Comparison of ENCODE assay signal across 25 cellular contexts in the genomic region with DNA sequence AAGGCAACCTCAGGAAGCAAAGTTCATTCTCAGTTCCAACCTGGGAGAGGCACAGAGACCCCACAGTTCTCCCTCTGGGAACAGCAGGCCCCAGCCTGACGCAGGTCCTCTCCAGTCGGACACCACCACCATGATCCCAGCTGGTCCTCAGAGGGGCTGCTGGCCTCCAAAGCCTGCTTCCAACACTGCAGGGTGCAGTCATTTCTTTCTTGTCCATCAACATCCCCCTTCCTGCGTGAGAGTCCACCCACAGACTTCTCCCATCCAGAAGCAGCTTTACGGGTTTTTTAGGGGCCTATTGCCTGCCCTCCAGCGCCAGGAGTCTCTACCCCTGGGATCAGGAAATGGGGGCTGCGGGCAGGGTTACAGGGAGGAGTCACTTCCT.
"Had no signal": no experiment of that assay in that cellular context is flagged by ENCODE, and none has a peak within 500 bp of the region (broad histone marks: within the 10 kb centered on the region; RNA-seq: fewer than 3 reads in every experiment).

No MANE protein-coding gene starts in this region.

- H3K36me3 Mint-ChIP-seq: activated naive CD8-positive, alpha-beta T cell treated with anti-CD3 and anti-CD28 coated beads, Interleukin-2, amount 10 ng/mL, durations not matched to agents 7 days and 5 days; natural killer cell treated with Interleukin-12 subunit alpha and Interleukin-12 subunit beta and Interleukin-15 and Interleukin-18, amount 100 ng/mL, for 72 hours had no signal

- H3K9me3 Mint-ChIP-seq: activated naive CD4-positive, alpha-beta T cell treated with anti-CD3 and anti-CD28 coated beads for 36 hours; activated naive CD8-positive, alpha-beta T cell treated with anti-CD3 and anti-CD28 coated beads, Interleukin-2, amount 10 ng/mL, durations not matched to agents 7 days and 5 days; activated T-cell treated with anti-CD3 and anti-CD28 coated beads, Interleukin-2, amount 50 U/mL, for 4 hours; natural killer cell treated with Interleukin-12 subunit alpha and Interleukin-12 subunit beta and Interleukin-15 and Interleukin-18, amount 100 ng/mL, for 72 hours had no signal

- DNase-seq: activated CD4-positive, alpha-beta T cell treated with anti-CD3 and anti-CD28 coated beads, Interleukin-2, amount 50 U/mL, for 48 hours; activated CD8-positive, alpha-beta memory T cell treated with anti-CD3 and anti-CD28 coated beads, Interleukin-2, amount 50 U/mL, for 48 hours; activated effector memory CD4-positive, alpha-beta T cell treated with Interleukin-2 at 50 U/mL for 16 hours; activated naive CD4-positive, alpha-beta T cell treated with anti-CD3 and anti-CD28 coated beads for 36 hours; activated naive CD8-positive, alpha-beta T cell treated with anti-CD3 and anti-CD28 coated beads, Interleukin-2, amount 10 ng/mL, durations not matched to agents 7 days and 5 days; activated T-cell treated with anti-CD3 and anti-CD28 coated beads, Interleukin-2, amount 50 U/mL, for 4 hours; amniotic stem cell; colonic mucosa; dorsolateral prefrontal cortex; esophagus squamous epithelium; head of caudate nucleus; hypothalamus; left ventricle myocardium inferior; midbrain; nucleus accumbens; stimulated activated CD4-positive, alpha-beta T cell treated with anti-CD3 and anti-CD28 coated beads, Interleukin-2, amount 100 ng/mL, for 48 hours; stimulated activated CD8-positive, alpha-beta memory T cell treated with anti-CD3 and anti-CD28 coated beads, Interleukin-4, amount 100 ng/mL, for 48 hours; stimulated activated naive CD4-positive, alpha-beta T cell treated with Interleukin-2 at 50 U/mL for 16 hours; T-helper 1 cell; T-helper 9 cell; thyroid gland; upper lobe of right lung had no signal

- H3K36me3 ChIP-seq: colonic mucosa, esophagus squamous epithelium, gastroesophageal sphincter, left ventricle myocardium inferior, thyroid gland, upper lobe of right lung had no signal

- H3K4me3 Mint-ChIP-seq: activated naive CD4-positive, alpha-beta T cell treated with anti-CD3 and anti-CD28 coated beads for 36 hours; activated naive CD8-positive, alpha-beta T cell treated with anti-CD3 and anti-CD28 coated beads, Interleukin-2, amount 10 ng/mL, durations not matched to agents 7 days and 5 days; activated T-cell treated with anti-CD3 and anti-CD28 coated beads, Interleukin-2, amount 50 U/mL, for 4 hours; natural killer cell treated with Interleukin-12 subunit alpha and Interleukin-12 subunit beta and Interleukin-15 and Interleukin-18, amount 100 ng/mL, for 72 hours had no signal

- H2AFZ ChIP-seq: parathyroid adenoma had no signal

- H3K27ac Mint-ChIP-seq: activated naive CD4-positive, alpha-beta T cell treated with anti-CD3 and anti-CD28 coated beads for 36 hours; natural killer cell treated with Interleukin-12 subunit alpha and Interleukin-12 subunit beta and Interleukin-15 and Interleukin-18, amount 100 ng/mL, for 72 hours had no signal

- H3K27me3 ChIP-seq: colonic mucosa, dorsolateral prefrontal cortex, thyroid gland had no signal

- H3K9me3 ChIP-seq: colonic mucosa, esophagus squamous epithelium, gastroesophageal sphincter, left ventricle myocardium inferior, thyroid gland, upper lobe of right lung had no signal

- H3K27ac ChIP-seq: colonic mucosa, esophagus squamous epithelium, gastroesophageal sphincter, left ventricle myocardium inferior, parathyroid adenoma, thyroid gland, upper lobe of right lung had no signal

- ATAC-seq: activated T-cell treated with anti-CD3 and anti-CD28 coated beads, Interleukin-2, amount 50 U/mL, for 4 hours; gastroesophageal sphincter; natural killer cell treated with Interleukin-12 subunit alpha and Interleukin-12 subunit beta and Interleukin-15 and Interleukin-18, amount 100 ng/mL, for 72 hours; upper lobe of right lung had no signal

- H3K4me3 ChIP-seq: colonic mucosa, dorsolateral prefrontal cortex, esophagus squamous epithelium, gastroesophageal sphincter, left ventricle myocardium inferior, thyroid gland, upper lobe of right lung had no signal

- H3K4me1 ChIP-seq: colonic mucosa, esophagus squamous epithelium, gastroesophageal sphincter, parathyroid adenoma, upper lobe of right lung had no signal

- H3K9ac ChIP-seq: parathyroid adenoma had no signal
